Comparison of ENCODE assay signal across 10 cellular contexts in genomic region chr10:101939273-101939635, GRCh38.
DNase-seq lines count a peak whose midpoint lies in the region; ATAC-seq and TF ChIP-seq lines count a peak whose summit lies in the region.
"Had no signal": no experiment of that assay in that cellular context is flagged by ENCODE, and none has a peak within 500 bp of the region (broad histone marks: within the 10 kb centered on the region; RNA-seq: fewer than 3 reads in every experiment).

No MANE protein-coding gene starts in this region.

- no peak for DNase-seq in Right ventricle myocardium superior
- no peak for DNase-seq in Right ventricle myocardium inferior (ENCODE audit: missing footprints)
- peak; percentile 13 for DNase-seq in astrocyte of the cerebellum (ENCODE audit: low read depth)
- DNase-seq in hepatocyte (ENCODE audit: low spot score): peak; percentile 27
- no peak for DNase-seq in aorta
- DNase-seq in SKM-1 (lab: John Stamatoyannopoulos, UW; ENCODE audit: unreplicated experiment): no peak
- DNase-seq in NCI-H1694 treated with DMSO at 0.1 percent for 48 hours (lab: John Stamatoyannopoulos, UW): no peak
- DNase-seq in NCI-H146 (lab: John Stamatoyannopoulos, UW): no peak
- DNase-seq: BE2C, upper lobe of left lung had no signal

- H3K9me2 ChIP-seq in hepatocyte (replicated peaks; ENCODE audit: insufficient read depth): no peaks in the 10 kb centered on the region

- H3K9me3 ChIP-seq in hepatocyte (ENCODE audit: low read depth) (no peaks in the 10 kb centered on the region), aorta (ENCODE audit: control insufficient read depth, low read length) (no peaks in the 10 kb centered on the region)
- H3K9me3 ChIP-seq: BE2C, upper lobe of left lung had no signal

- H3K4me2 ChIP-seq in hepatocyte: no peak overlapping the region

- ATAC-seq in Right ventricle myocardium superior (ENCODE audit: poor library complexity) (peak; percentile 50), Right ventricle myocardium inferior (no peak), aorta (ENCODE audit: low FRiP score) (peak; percentile 62)

- in situ Hi-C loops in astrocyte of the cerebellum (cut with HindIII; ENCODE audit: low sequenced_read_pairs): no loop called here

- H3K79me2 ChIP-seq in hepatocyte: peaks cover 2% of the 10 kb centered on the region

- H2AFZ ChIP-seq in hepatocyte: no peak overlapping the region

- H3K4me3 ChIP-seq in astrocyte of the cerebellum (ENCODE audit: low read depth, low read length) (no peak overlapping the region), hepatocyte (no peak overlapping the region), aorta (ENCODE audit: low read length in 2 of 2) (no peak overlapping the region)
- H3K4me3 ChIP-seq: upper lobe of left lung had no signal

- intact Hi-C loops in Right ventricle myocardium superior (cut with DNase I) (no loop called here), Right ventricle myocardium inferior (cut with DNase I) (loop anchor here (1.0 to 5.0 kb wide), 2 partner anchors 22 to 42 kb away; no protein-coding TSS in a partner anchor), aorta (cut with DNase I) (no loop called here)

- H4K20me1 ChIP-seq in hepatocyte (ENCODE audit: insufficient read depth, poor library complexity, severe bottlenecking): no peaks in the 10 kb centered on the region

- peak overlapping the region; percentile 59 for H3K27ac ChIP-seq in hepatocyte
- peak overlapping the region; percentile 85 to 87 for H3K27ac ChIP-seq in aorta (ENCODE audit: low read depth in 1 of 2, low read length in 2 of 2)

- H3K27me3 ChIP-seq in hepatocyte: no peaks in the 10 kb centered on the region
- H3K27me3 ChIP-seq in aorta (ENCODE audit: control insufficient read depth in 1 of 2, insufficient read depth in 2 of 2, low read length in 1 of 2): no peaks in the 10 kb centered on the region
- H3K27me3 ChIP-seq: BE2C, upper lobe of left lung had no signal

- H3K36me3 ChIP-seq in hepatocyte (replicated peaks; ENCODE audit: insufficient read depth, low read depth): no peaks in the 10 kb centered on the region
- no peaks in the 10 kb centered on the region for H3K36me3 ChIP-seq in aorta (ENCODE audit: control insufficient read depth in 1 of 2, insufficient read depth in 2 of 2, low read length in 1 of 2)
- H3K36me3 ChIP-seq: BE2C had no signal

- 32% methylated on average over 1 of the region's 1 CpG for WGBS in hepatocyte (ENCODE audit: low lambda C conversion rate, missing lambda C conversion rate)
- WGBS in aorta, 2 donors: 6 to 10% methylated on average over 1 of the region's 1 CpG

- H3K4me1 ChIP-seq in hepatocyte (ENCODE audit: insufficient read depth): peaks cover 7% of the 10 kb centered on the region
- peaks cover 10% of the 10 kb centered on the region in 2 donors for H3K4me1 ChIP-seq in aorta (ENCODE audit: control insufficient read depth in 1 of 2, insufficient read depth in 2 of 2, low read length in 2 of 2)
- H3K4me1 ChIP-seq: BE2C had no signal

- TF ChIP-seq CTCF in astrocyte of the cerebellum (IDR thresholded peaks at IDR 0.05; ENCODE audit: low read depth, low read length, missing control alignments): no peak
- no peak for TF ChIP-seq CTCF in hepatocyte (IDR thresholded peaks at IDR 0.05; ENCODE audit: poor library complexity)

Comparison
In these comparisons a context has a peak if more than half of its experiments do, and no peak if none do; other contexts are left out.
1. DNase-seq: peak in astrocyte of the cerebellum (single experiment) and hepatocyte (single experiment); none in Right ventricle myocardium superior (single experiment), Right ventricle myocardium inferior (single experiment), aorta (0 of 2), SKM-1 (single experiment), NCI-H1694 treated with DMSO at 0.1 percent for 48 hours (single experiment) and NCI-H146 (single experiment).